28 cellular contexts compared by ENCODE assay signal in the genomic region with DNA sequence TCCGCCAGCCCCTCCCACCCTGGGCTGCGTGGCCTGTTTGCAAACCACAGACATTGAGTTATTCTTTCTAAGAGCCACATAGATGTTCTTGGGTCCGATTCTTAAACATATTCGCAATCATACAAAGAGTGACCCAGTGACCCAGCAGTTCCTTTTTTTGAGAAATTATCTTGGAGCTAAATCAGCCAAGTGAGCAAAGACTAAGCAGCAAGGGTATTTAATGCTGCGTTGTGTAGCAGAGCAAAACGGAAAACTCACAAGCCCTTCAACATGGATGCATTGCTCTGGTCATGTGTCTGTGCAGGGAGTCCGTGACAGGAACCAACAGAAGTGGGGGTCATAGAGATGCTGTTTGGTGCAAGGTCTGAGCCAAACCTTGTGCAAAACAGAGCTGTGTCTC.
"Had no signal": no experiment of that assay in that cellular context is flagged by ENCODE, and none has a peak within 500 bp of the region (broad histone marks: within the 10 kb centered on the region; RNA-seq: fewer than 3 reads in every experiment).

No MANE protein-coding gene starts in this region.

- H3K4me3 Mint-ChIP-seq: stimulated activated effector memory CD8-positive, alpha-beta T cell treated with anti-CD3 and anti-CD28 coated beads, Interleukin-12 subunit alpha, Interleukin-12 subunit beta, amount 100 ng/mL, for 72 hours; stimulated activated memory B cell treated with anti-CD40 and anti-IgM and Interleukin-4, amounts not matched to agents 10 μg/mL and 1 μg/mL and 100 μg/mL, for 72 hours; stimulated activated naive B cell treated with anti-CD40 and anti-IgM and Interleukin-4, amounts not matched to agents 10 μg/mL and 1 μg/mL and 100 μg/mL, for 72 hours; stimulated activated naive CD8-positive, alpha-beta T cell treated with anti-CD3 and anti-CD28 coated beads, Interleukin-15, amount 100 ng/mL, for 72 hours; stimulated activated naive CD8-positive, alpha-beta T cell treated with anti-CD3 and anti-CD28 coated beads, Interleukin-15, Interleukin-2, amounts not matched to agents 100 ng/mL and 50 ng/mL, for 24 hours; type B pancreatic cell had no signal

- H3K27me3 ChIP-seq: testis, thyroid gland, transverse colon, upper lobe of left lung, uterus had no signal

- H3K27ac ChIP-seq: stomach, suprapubic skin, testis, thoracic aorta, thyroid gland, tibial artery, tibial nerve, transverse colon, upper lobe of left lung, upper lobe of right lung, uterus, vagina had no signal

- H3K36me3 Mint-ChIP-seq: stimulated activated effector memory CD8-positive, alpha-beta T cell treated with anti-CD3 and anti-CD28 coated beads, Interleukin-12 subunit alpha, Interleukin-12 subunit beta, amount 100 ng/mL, for 72 hours; stimulated activated memory B cell treated with anti-CD40 and anti-IgM and Interleukin-4, amounts not matched to agents 10 μg/mL and 1 μg/mL and 100 μg/mL, for 72 hours; stimulated activated naive B cell treated with anti-CD40 and anti-IgM and Interleukin-4, amounts not matched to agents 10 μg/mL and 1 μg/mL and 100 μg/mL, for 72 hours; type B pancreatic cell had no signal

- H3K4me3 ChIP-seq: stomach, suprapubic skin, testis, thoracic aorta, thyroid gland, tibial artery, tibial nerve, transverse colon, upper lobe of left lung, upper lobe of right lung, uterus, vagina had no signal

- H3K9me3 ChIP-seq: stomach, suprapubic skin, testis, thoracic aorta, thyroid gland, tibial artery, tibial nerve, transverse colon, upper lobe of left lung, upper lobe of right lung, uterus, vagina had no signal

- H3K9me3 Mint-ChIP-seq: stimulated activated effector memory CD8-positive, alpha-beta T cell treated with anti-CD3 and anti-CD28 coated beads, Interleukin-12 subunit alpha, Interleukin-12 subunit beta, amount 100 ng/mL, for 72 hours; stimulated activated memory B cell treated with anti-CD40 and anti-IgM and Interleukin-4, amounts not matched to agents 10 μg/mL and 1 μg/mL and 100 μg/mL, for 72 hours; stimulated activated naive B cell treated with anti-CD40 and anti-IgM and Interleukin-4, amounts not matched to agents 10 μg/mL and 1 μg/mL and 100 μg/mL, for 72 hours; stimulated activated naive CD8-positive, alpha-beta T cell treated with anti-CD3 and anti-CD28 coated beads, Interleukin-15, amount 100 ng/mL, for 72 hours; stimulated activated naive CD8-positive, alpha-beta T cell treated with anti-CD3 and anti-CD28 coated beads, Interleukin-15, Interleukin-2, amounts not matched to agents 100 ng/mL and 50 ng/mL, for 24 hours; type B pancreatic cell had no signal

- H3K36me3 ChIP-seq: stomach, suprapubic skin, thoracic aorta, thyroid gland, tibial artery, tibial nerve, transverse colon, upper lobe of left lung, upper lobe of right lung, uterus, vagina had no signal

- H3K4me1 ChIP-seq: transverse colon, upper lobe of right lung, uterus had no signal

- H3K27me3 Mint-ChIP-seq: stimulated activated naive CD8-positive, alpha-beta T cell treated with anti-CD3 and anti-CD28 coated beads, Interleukin-15, amount 100 ng/mL, for 72 hours; stimulated activated naive CD8-positive, alpha-beta T cell treated with anti-CD3 and anti-CD28 coated beads, Interleukin-15, Interleukin-2, amounts not matched to agents 100 ng/mL and 50 ng/mL, for 24 hours had no signal

- FAIRE-seq: urothelium cell line had no signal

- H3K27ac Mint-ChIP-seq: stimulated activated effector memory CD8-positive, alpha-beta T cell treated with anti-CD3 and anti-CD28 coated beads, Interleukin-12 subunit alpha, Interleukin-12 subunit beta, amount 100 ng/mL, for 72 hours; stimulated activated memory B cell treated with anti-CD40 and anti-IgM and Interleukin-4, amounts not matched to agents 10 μg/mL and 1 μg/mL and 100 μg/mL, for 72 hours; stimulated activated naive B cell treated with anti-CD40 and anti-IgM and Interleukin-4, amounts not matched to agents 10 μg/mL and 1 μg/mL and 100 μg/mL, for 72 hours; stimulated activated naive CD8-positive, alpha-beta T cell treated with anti-CD3 and anti-CD28 coated beads, Interleukin-15, amount 100 ng/mL, for 72 hours; stimulated activated naive CD8-positive, alpha-beta T cell treated with anti-CD3 and anti-CD28 coated beads, Interleukin-15, Interleukin-2, amounts not matched to agents 100 ng/mL and 50 ng/mL, for 24 hours; type B pancreatic cell had no signal

- DNase-seq: stimulated activated CD4-positive, alpha-beta T cell treated with anti-CD3 and anti-CD28 coated beads, Interleukin-2, amount 100 ng/mL, for 48 hours; stimulated activated CD4-positive, alpha-beta T cell treated with anti-CD3 and anti-CD28 coated beads, Interleukin-4, amount 100 ng/mL, for 1 hour; stimulated activated CD4-positive, alpha-beta T cell treated with anti-CD3 and anti-CD28 coated beads, Interleukin-4, amount 100 ng/mL, for 24 hours; stimulated activated CD4-positive, alpha-beta T cell treated with anti-CD3 and anti-CD28 coated beads, Interleukin-4, amount 100 ng/mL, for 4 hours; stimulated activated CD8-positive, alpha-beta memory T cell treated with anti-CD3 and anti-CD28 coated beads, Interleukin-4, amount 100 ng/mL, for 48 hours; stimulated activated naive B cell treated with anti-CD40 and anti-IgM and Interleukin-4, amounts not matched to agents 10 μg/mL and 1 μg/mL and 100 μg/mL, for 72 hours; stimulated activated naive CD4-positive, alpha-beta T cell; stimulated activated naive CD4-positive, alpha-beta T cell treated with Interleukin-2 at 50 U/mL for 16 hours; stimulated activated naive CD8-positive, alpha-beta T cell treated with anti-CD3 and anti-CD28 coated beads, Interleukin-15, amount 100 ng/mL, for 72 hours; stimulated activated naive CD8-positive, alpha-beta T cell treated with anti-CD3 and anti-CD28 coated beads, Interleukin-15, Interleukin-2, amounts not matched to agents 100 U/mL and 50 U/mL, for 24 hours; stomach; thyroid gland; tibial artery; transverse colon; trophoblast cell; upper lobe of left lung; upper lobe of right lung; uterus had no signal

- H3K4me1 Mint-ChIP-seq: stimulated activated effector memory CD8-positive, alpha-beta T cell treated with anti-CD3 and anti-CD28 coated beads, Interleukin-12 subunit alpha, Interleukin-12 subunit beta, amount 100 ng/mL, for 72 hours; stimulated activated memory B cell treated with anti-CD40 and anti-IgM and Interleukin-4, amounts not matched to agents 10 μg/mL and 1 μg/mL and 100 μg/mL, for 72 hours; stimulated activated naive B cell treated with anti-CD40 and anti-IgM and Interleukin-4, amounts not matched to agents 10 μg/mL and 1 μg/mL and 100 μg/mL, for 72 hours; stimulated activated naive CD8-positive, alpha-beta T cell treated with anti-CD3 and anti-CD28 coated beads, Interleukin-15, amount 100 ng/mL, for 72 hours had no signal

- ATAC-seq: stimulated activated effector memory CD8-positive, alpha-beta T cell treated with anti-CD3 and anti-CD28 coated beads, Interleukin-12 subunit alpha, Interleukin-12 subunit beta, amount 100 ng/mL, for 72 hours; stimulated activated memory B cell treated with anti-CD40 and anti-IgM and Interleukin-4, amounts not matched to agents 10 μg/mL and 1 μg/mL and 100 μg/mL, for 72 hours; stimulated activated naive B cell treated with anti-CD40 and anti-IgM and Interleukin-4, amounts not matched to agents 10 μg/mL and 1 μg/mL and 100 μg/mL, for 72 hours; stimulated activated naive CD8-positive, alpha-beta T cell treated with anti-CD3 and anti-CD28 coated beads, Interleukin-15, amount 100 ng/mL, for 72 hours; stimulated activated naive CD8-positive, alpha-beta T cell treated with anti-CD3 and anti-CD28 coated beads, Interleukin-15, Interleukin-2, amounts not matched to agents 100 U/mL and 50 U/mL, for 24 hours; upper lobe of right lung had no signal
